Comparison of ENCODE assay signal across 15 cellular contexts in the genomic region with DNA sequence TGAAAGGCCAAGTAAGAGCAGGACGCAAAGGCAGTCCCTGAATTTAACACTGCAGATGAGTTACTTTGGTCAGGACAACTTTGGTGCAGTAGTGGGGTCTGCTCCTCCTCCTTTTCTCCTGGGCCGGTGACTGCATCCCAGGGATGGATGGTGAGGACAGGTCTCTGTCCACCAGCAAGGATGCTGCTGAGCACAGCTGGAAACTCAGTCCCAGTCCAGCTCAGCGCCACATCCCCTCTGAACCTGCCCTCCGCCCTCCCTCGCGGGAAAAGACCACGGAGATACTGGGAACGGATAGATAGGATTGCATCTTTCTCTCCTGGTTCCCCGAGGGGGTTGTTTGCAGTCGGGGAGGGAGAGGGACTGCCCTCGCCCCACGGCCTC. TPM values are rescaled to one million over a fixed set of nuclear protein-coding genes. Genes with fewer than 3 reads are reported as not detected.
DNase-seq lines count a peak whose midpoint lies in the region; ATAC-seq and TF ChIP-seq lines count a peak whose summit lies in the region.
"Had no signal": no experiment of that assay in that cellular context is flagged by ENCODE, and none has a peak within 500 bp of the region (broad histone marks: within the 10 kb centered on the region; RNA-seq: fewer than 3 reads in every experiment).

No MANE protein-coding gene starts in this region.

- DNase-seq in AG09309 (ENCODE audit: low read depth) (no peak), SJCRH30 (no peak), foreskin fibroblast (no peak), progenitor cell of endocrine pancreas (ENCODE audit: low spot score, unreplicated experiment) (no peak), AML-193 (lab: John Stamatoyannopoulos, UW) (no peak), germinal center (ENCODE audit: low spot score) (no peak), glomerular visceral epithelial cell (ENCODE audit: extremely low spot score) (no peak)
- DNase-seq: activated CD4-positive, alpha-beta T cell treated with anti-CD3 and anti-CD28 coated beads for 1 hour; NCI-H1048; NCI-H510A; SIG-M5 had no signal

- H3K36me3 ChIP-seq in SJCRH30: no peaks in the 10 kb centered on the region
- H3K36me3 ChIP-seq: cardiac muscle cell, pancreas had no signal

- peaks cover 8% of the 10 kb centered on the region for H3K4me1 ChIP-seq in SJCRH30

- H3K9me3 ChIP-seq in SJCRH30 (replicated peaks): no peaks in the 10 kb centered on the region
- H3K9me3 ChIP-seq: pancreas had no signal

- peak overlapping the region; percentile 52 for H3K4me3 Mint-ChIP-seq in progenitor cell of endocrine pancreas (ENCODE audit: low read depth)

- peaks cover 31% of the 10 kb centered on the region for H3K27me3 Mint-ChIP-seq in progenitor cell of endocrine pancreas

- peaks cover 6% of the 10 kb centered on the region for H3K4me1 Mint-ChIP-seq in progenitor cell of endocrine pancreas (ENCODE audit: low read depth)

- no peak overlapping the region; the same call in 1 of the 2 replicates for H3K27ac ChIP-seq in SJCRH30
- H3K27ac ChIP-seq: cardiac muscle cell, pancreas had no signal

- H3K27me3 ChIP-seq in SJCRH30: no peaks in the 10 kb centered on the region

- no peaks in the 10 kb centered on the region for H3K9me3 Mint-ChIP-seq in progenitor cell of endocrine pancreas (ENCODE audit: low read depth)

- H3K4me3 ChIP-seq in AG09309 (ENCODE audit: control insufficient read depth, low read depth, low read length) (peak overlapping the region; percentile 21), SJCRH30 (peak overlapping the region; percentile 54), foreskin fibroblast (ENCODE audit: low read depth in 1 of 2, low read length in 2 of 2) (peak overlapping the region; percentile 20 to 23)
- H3K4me3 ChIP-seq: cardiac muscle cell had no signal

- no peaks in the 10 kb centered on the region for H3K36me3 Mint-ChIP-seq in progenitor cell of endocrine pancreas (ENCODE audit: insufficient read depth)

- ATAC-seq in HG03045 (IDR thresholded peaks at IDR 0.05; ENCODE audit: unreplicated experiment): no peak

- TF ChIP-seq CTCF in AG09309 (IDR thresholded peaks at IDR 0.05; ENCODE audit: control insufficient read depth, insufficient read depth, low read depth, low read length, missing control alignments) (no peak), foreskin fibroblast (IDR thresholded peaks at IDR 0.05; ENCODE audit: low read depth, low read length) (no peak), progenitor cell of endocrine pancreas (IDR thresholded peaks at IDR 0.05; ENCODE audit: unreplicated experiment) (no peak)

- H3K27ac Mint-ChIP-seq in progenitor cell of endocrine pancreas: no peak overlapping the region

RNA-seq across cellular contexts. Expression of a gene that starts 13.8 kb away (rescaled TPM):
- total RNA-seq in SJCRH30 (2014; rRNA removed; shearing (Covaris generic)): 0.35 TPM in 1 of 2 replicates, not detected in the other
- 4.0 and 5.0 TPM in 2 replicates for total RNA-seq in progenitor cell of endocrine pancreas
- total RNA-seq: left ventricle myocardium superior had no signal

RNA-seq across cellular contexts. Expression of a gene that starts 47.2 kb away (rescaled TPM):
- total RNA-seq in SJCRH30 (2014; rRNA removed; shearing (Covaris generic)): 1,855 and 1,858 TPM in 2 replicates
- total RNA-seq in progenitor cell of endocrine pancreas: 511 and 525 TPM in 2 replicates
